In the genomic region with DNA sequence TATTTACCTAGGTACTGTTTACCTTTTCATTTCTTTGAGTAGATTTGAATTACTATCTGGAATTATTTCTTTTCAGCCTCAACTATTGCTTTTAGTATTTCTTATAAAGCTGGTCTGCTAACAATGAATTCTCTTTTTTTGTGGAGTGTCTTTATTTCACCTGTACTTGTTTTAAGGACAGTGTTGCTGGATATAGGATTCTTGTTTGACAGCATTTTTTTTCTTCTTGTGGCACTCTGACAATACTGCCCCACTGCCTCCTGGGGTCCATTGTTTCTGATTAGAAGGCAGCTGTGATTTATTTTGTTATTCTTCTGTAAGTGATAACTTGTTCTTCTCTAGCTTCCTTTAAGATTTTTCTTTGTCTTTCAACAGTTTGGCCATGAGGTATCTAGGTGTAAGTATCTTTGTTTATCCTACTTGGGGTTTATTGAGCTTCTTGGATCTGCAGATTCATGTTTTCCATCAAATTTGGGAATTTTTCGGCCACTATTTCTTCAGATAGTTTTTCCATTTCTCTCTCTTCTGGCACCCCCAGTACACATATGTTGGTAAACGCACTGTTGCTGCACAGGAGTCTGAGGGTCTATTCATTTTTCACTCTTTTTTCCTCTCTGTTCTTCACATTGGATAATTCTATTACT, we compare ENCODE assay signal across 38 cellular contexts.
"Had no signal": no experiment of that assay in that cellular context is flagged by ENCODE, and none has a peak within 500 bp of the region (broad histone marks: within the 10 kb centered on the region; RNA-seq: fewer than 3 reads in every experiment).

No MANE protein-coding gene starts in this region.

- ATAC-seq: activated naive CD4-positive, alpha-beta T cell treated with anti-CD3 and anti-CD28 coated beads, Interleukin-2, amount 50 U/mL, for 72 hours; activated naive CD8-positive, alpha-beta T cell treated with anti-CD3 and anti-CD28 coated beads, Interleukin-2, amount 50 U/mL, for 24 hours; activated T-cell treated with anti-CD3 and anti-CD28 coated beads, Interleukin-2, amount 50 U/mL, for 4 hours; activated T-cell treated with anti-CD3 and anti-CD28 coated beads, Interleukin-2, amount 50 U/mL, for 72 hours; activated T-helper 17 cell treated with anti-CD3 and anti-CD28 coated beads, Interleukin-2, amount 50 U/mL, for 72 hours; body of pancreas had no signal

- H3K9me3 ChIP-seq: adrenal gland, body of pancreas had no signal

- H3K4me1 ChIP-seq: adrenal gland, ascending aorta, body of pancreas, breast epithelium had no signal

- H3K9me3 Mint-ChIP-seq: activated naive CD4-positive, alpha-beta T cell treated with anti-CD3 and anti-CD28 coated beads, Interleukin-2, amount 10 ng/mL, durations not matched to agents 7 days and 5 days; activated T-helper 2 cell treated with anti-CD3 and anti-CD28 coated beads, Interferon-gamma antibody, Interleukin-2, Interleukin-4, amounts not matched to agents 10 μg/mL and 5 μg/mL and 100 μg/mL, durations not matched to agents 14 hours and 24 hours and 36 hours had no signal

- H3K4me1 Mint-ChIP-seq: activated naive CD4-positive, alpha-beta T cell treated with anti-CD3 and anti-CD28 coated beads, Interleukin-2, amount 10 ng/mL, durations not matched to agents 7 days and 5 days; activated naive CD4-positive, alpha-beta T cell treated with anti-CD3 and anti-CD28 coated beads, Interleukin-2, amount 50 U/mL, for 24 hours; activated naive CD8-positive, alpha-beta T cell treated with anti-CD3 and anti-CD28 coated beads for 36 hours; activated naive CD8-positive, alpha-beta T cell treated with anti-CD3 and anti-CD28 coated beads, Interleukin-2, amount 50 U/mL, for 24 hours; activated T-helper 17 cell treated with anti-CD3 and anti-CD28 coated beads, Interleukin-2, amount 50 U/mL, for 72 hours; central memory CD8-positive, alpha-beta T cell had no signal

- H3K36me3 Mint-ChIP-seq: activated naive CD4-positive, alpha-beta T cell treated with anti-CD3 and anti-CD28 coated beads, Interleukin-2, amount 10 ng/mL, durations not matched to agents 7 days and 5 days; activated naive CD8-positive, alpha-beta T cell treated with anti-CD3 and anti-CD28 coated beads, Interleukin-2, amount 10 ng/mL, durations not matched to agents 7 days and 5 days had no signal

- H3K4me3 ChIP-seq: adrenal gland, ascending aorta, body of pancreas, breast epithelium, cardiac muscle cell had no signal

- H3K27ac ChIP-seq: adrenal gland, ascending aorta, body of pancreas, brain microvascular endothelial cell, breast epithelium, cardiac muscle cell had no signal

- H3K36me3 ChIP-seq: adrenal gland, ascending aorta, brain microvascular endothelial cell, breast epithelium, cardiac muscle cell had no signal

- DNase-seq: activated effector memory CD4-positive, alpha-beta T cell treated with anti-CD3 and anti-CD28 coated beads, Interleukin-2, amount 50 U/mL, for 16 hours; activated effector memory CD4-positive, alpha-beta T cell treated with Interleukin-2 at 50 U/mL for 16 hours; activated gamma-delta T cell; activated gamma-delta T cell treated with Interleukin-2 at 50 U/mL for 16 hours; activated naive CD4-positive, alpha-beta T cell; activated naive CD4-positive, alpha-beta T cell treated with anti-CD3 and anti-CD28 coated beads for 36 hours; activated naive CD4-positive, alpha-beta T cell treated with anti-CD3 and anti-CD28 coated beads, Interleukin-2, amount 10 ng/mL, durations not matched to agents 7 days and 5 days; activated naive CD4-positive, alpha-beta T cell treated with anti-CD3 and anti-CD28 coated beads, Interleukin-2, amount 50 U/mL, for 16 hours; activated naive CD4-positive, alpha-beta T cell treated with Interleukin-2 at 50 U/mL for 16 hours; activated naive CD8-positive, alpha-beta T cell treated with anti-CD3 and anti-CD28 coated beads for 36 hours; activated naive CD8-positive, alpha-beta T cell treated with anti-CD3 and anti-CD28 coated beads, Interleukin-2, amount 10 ng/mL, durations not matched to agents 7 days and 5 days; activated naive CD8-positive, alpha-beta T cell treated with anti-CD3 and anti-CD28 coated beads, Interleukin-2, amount 50 U/mL, for 24 hours; activated T-cell treated with anti-CD3 and anti-CD28 coated beads, Interleukin-2, amount 50 U/mL, for 1 hour; activated T-cell treated with anti-CD3 and anti-CD28 coated beads, Interleukin-2, amount 50 U/mL, for 24 hours; activated T-cell treated with anti-CD3 and anti-CD28 coated beads, Interleukin-2, amount 50 U/mL, for 4 hours; activated T-cell treated with anti-CD3 and anti-CD28 coated beads, Interleukin-2, amount 50 U/mL, for 48 hours; activated T-cell treated with anti-CD3 and anti-CD28 coated beads, Interleukin-2, amount 50 U/mL, for 72 hours; adrenal gland; amniotic stem cell; amygdala; anterior cingulate cortex; aorta; body of pancreas; caudate nucleus; central memory CD4-positive, alpha-beta T cell; cerebellar nuclear complex had no signal

- H3K27ac Mint-ChIP-seq: activated naive CD4-positive, alpha-beta T cell treated with anti-CD3 and anti-CD28 coated beads for 36 hours; activated naive CD4-positive, alpha-beta T cell treated with anti-CD3 and anti-CD28 coated beads, Interleukin-2, amount 10 ng/mL, durations not matched to agents 7 days and 5 days; activated naive CD4-positive, alpha-beta T cell treated with anti-CD3 and anti-CD28 coated beads, Interleukin-2, amount 50 U/mL, for 24 hours; activated naive CD4-positive, alpha-beta T cell treated with anti-CD3 and anti-CD28 coated beads, Interleukin-2, amount 50 U/mL, for 72 hours; activated naive CD8-positive, alpha-beta T cell; activated naive CD8-positive, alpha-beta T cell treated with anti-CD3 and anti-CD28 coated beads for 36 hours; activated naive CD8-positive, alpha-beta T cell treated with anti-CD3 and anti-CD28 coated beads, Interleukin-2, amount 10 ng/mL, durations not matched to agents 7 days and 5 days; activated naive CD8-positive, alpha-beta T cell treated with anti-CD3 and anti-CD28 coated beads, Interleukin-2, amount 50 U/mL, for 24 hours; activated T-cell treated with anti-CD3 and anti-CD28 coated beads, Interleukin-2, amount 50 U/mL, for 24 hours; activated T-cell treated with anti-CD3 and anti-CD28 coated beads, Interleukin-2, amount 50 U/mL, for 72 hours; activated T-helper 1 cell treated with anti-CD3 and anti-CD28 coated beads, Interleukin-12 subunit alpha, Interleukin-12 subunit beta, Interleukin-2, Interleukin-4 antibody, amounts not matched to agents 30 ng/mL and 10 ng/mL and 1 ng/mL, durations not matched to agents 14 hours and 24 hours and 36 hours; activated T-helper 17 cell treated with anti-CD3 and anti-CD28 coated beads, Interleukin-2, amount 50 U/mL, for 72 hours; activated T-helper 2 cell treated with anti-CD3 and anti-CD28 coated beads, Interferon-gamma antibody, Interleukin-2, Interleukin-4, amounts not matched to agents 10 μg/mL and 5 μg/mL and 100 μg/mL, durations not matched to agents 14 hours and 24 hours and 36 hours had no signal

- H3K27me3 Mint-ChIP-seq: activated naive CD4-positive, alpha-beta T cell treated with anti-CD3 and anti-CD28 coated beads, Interleukin-2, amount 10 ng/mL, durations not matched to agents 7 days and 5 days; activated naive CD8-positive, alpha-beta T cell treated with anti-CD3 and anti-CD28 coated beads for 36 hours; activated naive CD8-positive, alpha-beta T cell treated with anti-CD3 and anti-CD28 coated beads, Interleukin-2, amount 50 U/mL, for 24 hours; activated T-cell treated with anti-CD3 and anti-CD28 coated beads, Interleukin-2, amount 50 U/mL, for 24 hours; activated T-helper 17 cell treated with anti-CD3 and anti-CD28 coated beads, Interleukin-2, amount 50 U/mL, for 72 hours; central memory CD8-positive, alpha-beta T cell had no signal

- H3K4me3 Mint-ChIP-seq: activated naive CD4-positive, alpha-beta T cell treated with anti-CD3 and anti-CD28 coated beads for 36 hours; activated naive CD4-positive, alpha-beta T cell treated with anti-CD3 and anti-CD28 coated beads, Interleukin-2, amount 10 ng/mL, durations not matched to agents 7 days and 5 days; activated naive CD4-positive, alpha-beta T cell treated with anti-CD3 and anti-CD28 coated beads, Interleukin-2, amount 50 U/mL, for 24 hours; activated naive CD8-positive, alpha-beta T cell; activated naive CD8-positive, alpha-beta T cell treated with anti-CD3 and anti-CD28 coated beads for 36 hours; activated naive CD8-positive, alpha-beta T cell treated with anti-CD3 and anti-CD28 coated beads, Interleukin-2, amount 10 ng/mL, durations not matched to agents 7 days and 5 days; activated naive CD8-positive, alpha-beta T cell treated with anti-CD3 and anti-CD28 coated beads, Interleukin-2, amount 50 U/mL, for 24 hours; activated T-cell treated with anti-CD3 and anti-CD28 coated beads, Interleukin-2, amount 50 U/mL, for 24 hours; activated T-cell treated with anti-CD3 and anti-CD28 coated beads, Interleukin-2, amount 50 U/mL, for 4 hours; activated T-cell treated with anti-CD3 and anti-CD28 coated beads, Interleukin-2, amount 50 U/mL, for 72 hours; activated T-helper 1 cell treated with anti-CD3 and anti-CD28 coated beads, Interleukin-12 subunit alpha, Interleukin-12 subunit beta, Interleukin-2, Interleukin-4 antibody, amounts not matched to agents 30 ng/mL and 10 ng/mL and 1 ng/mL, durations not matched to agents 14 hours and 24 hours and 36 hours; activated T-helper 17 cell treated with anti-CD3 and anti-CD28 coated beads, Interleukin-2, amount 50 U/mL, for 72 hours; brain; central memory CD8-positive, alpha-beta T cell had no signal

- H3K27me3 ChIP-seq: adrenal gland, ascending aorta, body of pancreas, brain microvascular endothelial cell, breast epithelium, cardiac muscle cell had no signal
